Comparison of ENCODE assay signal across 1 cellular context in genomic region chr15:67024322-67024997, GRCh38.
TF ChIP-seq lines count a peak whose summit lies in the region.

No MANE protein-coding gene starts in this region.

TF ChIP-seq in HepG2, 621 proteins besides CTCF, POLR2A, EP300 and RAD21 (continued from another document and continues in another):
- TF ChIP-seq ZBTB49 (CRISPR knock-in tag; IDR thresholded peaks at IDR 0.05; ENCODE audit: borderline replicate concordance) (no peak), NFYB (CRISPR knock-in tag; IDR thresholded peaks at IDR 0.05) (no peak), ZFAT (CRISPR knock-in tag; conservative IDR thresholded peaks at IDR 0.05) (no peak), FOSL1 (CRISPR knock-in tag; IDR thresholded peaks at IDR 0.05; ENCODE audit: borderline replicate concordance) (peak; percentile 89), PHF8 (CRISPR knock-in tag; IDR thresholded peaks at IDR 0.05) (0 out of 2 replicates have a peak, but pooled peaks have one; percentile 18), RBM22 (optimal IDR thresholded peaks at IDR 0.05; ENCODE audit: low read length) (no peak), ETV5 (CRISPR knock-in tag; IDR thresholded peaks at IDR 0.05; ENCODE audit: borderline replicate concordance) (peak; percentile 22; the same call in 1 of the 2 replicates), HOXA9 (CRISPR knock-in tag; IDR thresholded peaks at IDR 0.05; ENCODE audit: borderline replicate concordance) (no peak), FOXA3 (CRISPR knock-in tag; IDR thresholded peaks at IDR 0.05) (0 out of 2 replicates have a peak, but pooled peaks have one; percentile 28), THRA (CRISPR knock-in tag; IDR thresholded peaks at IDR 0.05; ENCODE audit: borderline replicate concordance) (no peak), JUNB (CRISPR knock-in tag; IDR thresholded peaks at IDR 0.05; ENCODE audit: borderline replicate concordance) (peak; percentile 74; the same call in 1 of the 2 replicates), THAP7 (CRISPR knock-in tag; IDR thresholded peaks at IDR 0.05) (no peak), TCF7 (IDR thresholded peaks at IDR 0.05; ENCODE audit: low read depth) (no peak), TEAD3 (CRISPR knock-in tag; optimal IDR thresholded peaks at IDR 0.05; ENCODE audit: borderline replicate concordance) (peak; percentile 17), ZSCAN29 (CRISPR knock-in tag; conservative IDR thresholded peaks at IDR 0.05) (no peak), RCOR2 (CRISPR knock-in tag; IDR thresholded peaks at IDR 0.05) (0 out of 2 replicates have a peak, but pooled peaks have one; percentile 19), CAMTA2 (CRISPR knock-in tag; IDR thresholded peaks at IDR 0.05; ENCODE audit: borderline replicate concordance) (no peak), GATAD1 (CRISPR knock-in tag; IDR thresholded peaks at IDR 0.05) (no peak), CENPX (CRISPR knock-in tag; IDR thresholded peaks at IDR 0.05) (no peak), DMAP1 (CRISPR knock-in tag; IDR thresholded peaks at IDR 0.05) (no peak), ZNF772 (CRISPR knock-in tag; IDR thresholded peaks at IDR 0.05) (no peak), ZNF850 (CRISPR knock-in tag; conservative IDR thresholded peaks at IDR 0.05) (no peak), ZSCAN9 (CRISPR knock-in tag; IDR thresholded peaks at IDR 0.05; ENCODE audit: borderline replicate concordance) (no peak), CEBPB (IDR thresholded peaks at IDR 0.05; ENCODE audit: borderline replicate concordance, low read depth, low read length) (peak; percentile 96), ZNF3 (CRISPR knock-in tag; IDR thresholded peaks at IDR 0.05) (no peak), ZNF639 (CRISPR knock-in tag; conservative IDR thresholded peaks at IDR 0.05) (no peak), TEF (CRISPR knock-in tag; IDR thresholded peaks at IDR 0.05) (peak; percentile 94; the same call in 1 of the 2 replicates), EHMT2 (IDR thresholded peaks at IDR 0.05; ENCODE audit: borderline replicate concordance, low read depth, low read length) (no peak; the same call in 1 of the 2 replicates), ZMYM4 (CRISPR knock-in tag; IDR thresholded peaks at IDR 0.05) (no peak), CHD4 (IDR thresholded peaks at IDR 0.05; ENCODE audit: borderline replicate concordance, low read length) (peak; percentile 91; the same call in 1 of the 2 replicates), ZNF614 (CRISPR knock-in tag; IDR thresholded peaks at IDR 0.05; ENCODE audit: borderline replicate concordance) (0 out of 2 replicates have a peak, but pooled peaks have one; percentile 17), FOSL2 (CRISPR knock-in tag; IDR thresholded peaks at IDR 0.05) (peak; percentile 100), SIN3B (IDR thresholded peaks at IDR 0.05; ENCODE audit: low read length) (no peak), KMT2B (CRISPR knock-in tag; IDR thresholded peaks at IDR 0.05) (no peak), PBX2 (CRISPR knock-in tag; IDR thresholded peaks at IDR 0.05) (no peak), HES4 (CRISPR knock-in tag; IDR thresholded peaks at IDR 0.05; ENCODE audit: borderline replicate concordance) (no peak), ZNF281 (CRISPR knock-in tag; IDR thresholded peaks at IDR 0.05; ENCODE audit: borderline replicate concordance) (no peak), PHF20 (CRISPR knock-in tag; IDR thresholded peaks at IDR 0.05) (0 out of 2 replicates have a peak, but pooled peaks have one; percentile 22), SMC3 (IDR thresholded peaks at IDR 0.05; ENCODE audit: low read length) (peak; percentile 50; the same call in 1 of the 2 replicates), NFIC (IDR thresholded peaks at IDR 0.05; ENCODE audit: low read length) (no peak), ZMYM3 (CRISPR knock-in tag; IDR thresholded peaks at IDR 0.05) (0 out of 2 replicates have a peak, but pooled peaks have one; percentile 64), NCOA2 (CRISPR knock-in tag; IDR thresholded peaks at IDR 0.05) (no peak), KAT8 (CRISPR knock-in tag; IDR thresholded peaks at IDR 0.05) (no peak), CBX1 (IDR thresholded peaks at IDR 0.05; ENCODE audit: low read depth) (no peak), ATF7-NPFF (CRISPR knock-in tag; IDR thresholded peaks at IDR 0.05; ENCODE audit: low read depth) (no peak), SMAD3 (CRISPR knock-in tag; IDR thresholded peaks at IDR 0.05) (0 out of 2 replicates have a peak, but pooled peaks have one; percentile 41), ZGPAT (CRISPR knock-in tag; IDR thresholded peaks at IDR 0.05) (0 out of 2 replicates have a peak, but pooled peaks have one; percentile 23), ZNF629 (CRISPR knock-in tag; conservative IDR thresholded peaks at IDR 0.05) (peak; percentile 91), CEBPG (CRISPR knock-in tag; IDR thresholded peaks at IDR 0.05) (peak; percentile 94), ATF3 (CRISPR knock-in tag; IDR thresholded peaks at IDR 0.05) (peak; percentile 96), NR2F6 (IDR thresholded peaks at IDR 0.05) (no peak), NR2F6 (CRISPR knock-in tag; IDR thresholded peaks at IDR 0.05) (peak; percentile 9; the same call in 1 of the 2 replicates), SRSF4 (IDR thresholded peaks at IDR 0.05; ENCODE audit: low read depth, low read length, poor library complexity, severe bottlenecking) (no peak), BCL6 (CRISPR knock-in tag; IDR thresholded peaks at IDR 0.05) (no peak), ELF3 (CRISPR knock-in tag; IDR thresholded peaks at IDR 0.05) (peak; percentile 59; the same call in 1 of the 2 replicates), SOX6 (IDR thresholded peaks at IDR 0.05) (no peak), SOX6 (CRISPR knock-in tag; IDR thresholded peaks at IDR 0.05) (no peak), HIVEP1 (CRISPR knock-in tag; IDR thresholded peaks at IDR 0.05) (no peak), ZNF883 (CRISPR knock-in tag; IDR thresholded peaks at IDR 0.05; ENCODE audit: not compliant biosample characterization) (no peak)
